10 cellular contexts compared by ENCODE assay signal in the genomic region with DNA sequence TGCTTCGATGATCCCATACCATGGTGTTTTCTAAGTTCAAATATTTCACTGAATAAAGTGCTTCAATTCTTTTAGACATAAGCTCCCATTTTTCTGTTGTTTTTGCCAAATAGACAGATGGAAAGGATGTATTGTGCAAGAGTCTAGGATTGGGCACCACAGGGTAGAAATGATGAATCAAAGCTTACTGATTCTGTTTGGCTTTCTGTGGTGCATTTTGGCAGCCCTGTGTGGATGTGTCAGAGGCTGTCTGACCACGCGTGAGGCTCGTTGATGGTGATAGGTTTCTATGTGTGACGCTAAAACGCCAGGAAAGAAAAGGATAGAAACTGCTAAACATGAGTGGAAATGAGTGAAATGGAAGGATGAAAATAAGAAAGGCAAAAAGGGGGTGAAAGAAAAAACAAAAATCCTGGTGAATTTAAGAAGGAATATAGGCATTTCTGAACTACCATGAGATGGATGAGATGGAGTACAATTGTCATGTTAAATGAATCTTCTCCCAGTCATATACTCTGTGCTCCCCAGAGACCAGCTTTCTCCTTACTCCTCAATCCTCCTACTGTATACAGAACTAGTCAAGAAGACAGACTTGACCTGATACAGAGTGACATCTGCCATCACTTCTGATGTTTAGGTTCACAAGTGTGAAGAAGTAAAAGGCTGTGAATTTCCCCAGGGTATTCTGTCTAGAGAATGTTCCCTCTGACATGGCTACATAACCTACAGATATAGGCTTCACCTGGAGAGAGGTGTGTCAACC. TPM values are rescaled to one million over a fixed set of nuclear protein-coding genes. Genes with fewer than 3 reads are reported as not detected.
DNase-seq lines count a peak whose midpoint lies in the region; ATAC-seq, FAIRE-seq and TF ChIP-seq lines count a peak whose summit lies in the region.
"Had no signal": no experiment of that assay in that cellular context is flagged by ENCODE, and none has a peak within 500 bp of the region (broad histone marks: within the 10 kb centered on the region; RNA-seq: fewer than 3 reads in every experiment).

No MANE protein-coding gene starts in this region.

- no peak overlapping the region for H3K9ac ChIP-seq in kidney (ENCODE audit: low read length in 2 of 2)

- peak overlapping the region; percentile 73 for H3K27ac ChIP-seq in RWPE2 (ENCODE audit: poor library complexity, severe bottlenecking)
- H3K27ac ChIP-seq in kidney (ENCODE audit: low read depth in 2 of 2, low read length in 2 of 2), result no peak overlapping the region
- H3K27ac ChIP-seq: 22Rv1 had no signal

- H3K4me1 ChIP-seq in RWPE2 (ENCODE audit: insufficient read depth, poor library complexity, severe bottlenecking), result peaks cover 19% of the 10 kb centered on the region
- H3K4me1 ChIP-seq in kidney (ENCODE audit: control insufficient read depth in 1 of 2, insufficient read depth in 1 of 2, low read depth in 1 of 2, low read length in 2 of 2), result no peaks in the 10 kb centered on the region

- DNase-seq in DMS 273 (lab: John Stamatoyannopoulos, UW; ENCODE audit: unreplicated experiment), result peak; percentile 29
- no peak for DNase-seq in DMS 273 treated with DMSO at 0.1 percent for 48 hours (lab: John Stamatoyannopoulos, UW)
- DNase-seq in RWPE2 (ENCODE audit: low spot score), result peak; percentile 79
- peak; percentile 59 for DNase-seq in fibroblast of villous mesenchyme (ENCODE audit: low read depth)
- DNase-seq in stimulated activated CD8-positive, alpha-beta memory T cell treated with anti-CD3 and anti-CD28 coated beads, Interleukin-7, amount 100 ng/mL, for 24 hours (ENCODE audit: low read depth), result peak; percentile 4
- no peak for DNase-seq in stimulated activated naive CD4-positive, alpha-beta T cell treated with Interleukin-2 at 50 U/mL for 16 hours (lab: John Stamatoyannopoulos, UW)
- no peak for DNase-seq in kidney
- DNase-seq in HK-2 (ENCODE audit: unreplicated experiment), result no peak

- peak; percentile 92 for ATAC-seq in RWPE2 (ENCODE audit: low read depth)

- FAIRE-seq in kidney (lab: Jason Lieb, UNC), result no peak

- H3K9me3 ChIP-seq in RWPE2 (ENCODE audit: severe bottlenecking) (no peaks in the 10 kb centered on the region), kidney (ENCODE audit: control insufficient read depth in 1 of 2, low read length in 2 of 2) (no peaks in the 10 kb centered on the region)

- TF ChIP-seq CTCF in RWPE2 (IDR thresholded peaks at IDR 0.05; ENCODE audit: poor library complexity, severe bottlenecking) (no peak), fibroblast of villous mesenchyme (IDR thresholded peaks at IDR 0.05; ENCODE audit: insufficient read depth, low read depth, low read length) (no peak), kidney (IDR thresholded peaks at IDR 0.05; ENCODE audit: borderline replicate concordance, extremely low read depth, insufficient read depth) (no peak)

- intact Hi-C loops in kidney (cut with DNase I), result no loop called here

- no peaks in the 10 kb centered on the region for H3K27me3 ChIP-seq in RWPE2 (ENCODE audit: insufficient read depth, poor library complexity, severe bottlenecking)

- H3K4me3 ChIP-seq in RWPE2 (ENCODE audit: severe bottlenecking) (no peak overlapping the region), fibroblast of villous mesenchyme (ENCODE audit: low read depth, low read length) (no peak overlapping the region), kidney (ENCODE audit: low read length in 2 of 2) (no peak overlapping the region)
- H3K4me3 ChIP-seq: coronary artery had no signal

- no peaks in the 10 kb centered on the region for H3K36me3 ChIP-seq in RWPE2 (ENCODE audit: low read depth)
- H3K36me3 ChIP-seq in kidney (ENCODE audit: control insufficient read depth in 1 of 2, insufficient read depth in 2 of 2, low read length in 2 of 2), result no peaks in the 10 kb centered on the region

RNA-seq across cellular contexts. Expression of gene ANKH, which starts 54.4 kb away (rescaled TPM):
- total RNA-seq in fibroblast of villous mesenchyme, result 8.2 and 31.6 TPM in 2 replicates
- total RNA-seq in kidney, result 44.6 TPM
- 19.0 TPM for polyA plus RNA-seq in kidney (ENCODE audit: insufficient read depth, low read depth, low replicate concordance)

Comparison
In these comparisons a context has a peak if more than half of its experiments do, and no peak if none do; other contexts are left out.
1. DNase-seq: peak in DMS 273 (single experiment), RWPE2 (single experiment), fibroblast of villous mesenchyme (single experiment) and stimulated activated CD8-positive, alpha-beta memory T cell treated with anti-CD3 and anti-CD28 coated beads, Interleukin-7, amount 100 ng/mL, for 24 hours (single experiment); none in DMS 273 treated with DMSO at 0.1 percent for 48 hours (single experiment), stimulated activated naive CD4-positive, alpha-beta T cell treated with Interleukin-2 at 50 U/mL for 16 hours (single experiment), kidney (single experiment) and HK-2 (single experiment).